Comparison of ENCODE assay signal across 15 cellular contexts in genomic region chr6:1145756-1146218, GRCh38.
DNase-seq lines count a peak whose midpoint lies in the region; ATAC-seq, FAIRE-seq and TF ChIP-seq lines count a peak whose summit lies in the region.
"Had no signal": no experiment of that assay in that cellular context is flagged by ENCODE, and none has a peak within 500 bp of the region (broad histone marks: within the 10 kb centered on the region; RNA-seq: fewer than 3 reads in every experiment).

No MANE protein-coding gene starts in this region.

- H3K4me2 ChIP-seq in astrocyte (ENCODE audit: low read length), result peak overlapping the region; percentile 36
- H3K4me2 ChIP-seq: BLaER1 treated with 17β-estradiol and CSF1 and Interleukin-3, amounts not matched to agents 10 nM and 100 nM had no signal

- H3K4me3 ChIP-seq in astrocyte (ENCODE audit: insufficient read depth, low read depth, low read length), result no peak overlapping the region
- no peak overlapping the region for H3K4me3 ChIP-seq in suprapubic skin
- H3K4me3 ChIP-seq: BLaER1 treated with 17β-estradiol and CSF1 and Interleukin-3, amounts not matched to agents 10 nM and 100 nM; HAP-1 had no signal

- H3K9me3 Mint-ChIP-seq in astrocyte (ENCODE audit: unreplicated experiment), result peaks cover 1% of the 10 kb centered on the region
- no peaks in the 10 kb centered on the region for H3K9me3 Mint-ChIP-seq in osteocyte (ENCODE audit: unreplicated experiment)
- no peaks in the 10 kb centered on the region for H3K9me3 Mint-ChIP-seq in activated T-helper 17 cell treated with anti-CD3 and anti-CD28 coated beads, Interleukin-2, amount 50 U/mL, for 72 hours

- DNase-seq in HEK293T (ENCODE audit: extremely low spot score), result peak; percentile 22
- no peak for DNase-seq in astrocyte (ENCODE audit: low read depth)
- peak; percentile 66 for DNase-seq in islet precursor cell
- peak; percentile 78 for DNase-seq in osteocyte (ENCODE audit: extremely low spot score, unreplicated experiment)
- DNase-seq in left lobe of liver (ENCODE audit: low spot score), result no peak
- no peak for DNase-seq in suprapubic skin (ENCODE audit: low spot score in 2 of 2)
- DNase-seq in stimulated activated CD4-positive, alpha-beta T cell treated with anti-CD3 and anti-CD28 coated beads, Interleukin-15, amount 100 ng/mL, for 24 hours, result no peak
- DNase-seq: ACHN; CD4-positive, CD25-positive, alpha-beta regulatory T cell; DMS53; GF-D8 had no signal

- H3K79me2 ChIP-seq in astrocyte (ENCODE audit: insufficient read depth, low read length), result no peaks in the 10 kb centered on the region

- no peak overlapping the region for H3K4me3 Mint-ChIP-seq in astrocyte (ENCODE audit: unreplicated experiment)
- no peak overlapping the region for H3K4me3 Mint-ChIP-seq in osteocyte (ENCODE audit: unreplicated experiment)
- no peak overlapping the region for H3K4me3 Mint-ChIP-seq in activated T-helper 17 cell treated with anti-CD3 and anti-CD28 coated beads, Interleukin-2, amount 50 U/mL, for 72 hours
- H3K4me3 Mint-ChIP-seq: CD4-positive, CD25-positive, alpha-beta regulatory T cell had no signal

- TF ChIP-seq CTCF in astrocyte (IDR thresholded peaks at IDR 0.05; ENCODE audit: insufficient read depth, low read depth, low read length) (no peak), osteocyte (IDR thresholded peaks at IDR 0.05) (no peak), suprapubic skin (IDR thresholded peaks at IDR 0.05) (no peak)

- no peak for FAIRE-seq in astrocyte (lab: Jason Lieb, UNC)
- FAIRE-seq: H1 had no signal

- CTCF ChIA-PET in HEK293T (lab: Yijun Ruan, JAX), result no interaction called here

- H3K36me3 Mint-ChIP-seq in astrocyte (ENCODE audit: low read depth, unreplicated experiment), result no peaks in the 10 kb centered on the region
- no peaks in the 10 kb centered on the region for H3K36me3 Mint-ChIP-seq in osteocyte (ENCODE audit: unreplicated experiment)
- H3K36me3 Mint-ChIP-seq in activated T-helper 17 cell treated with anti-CD3 and anti-CD28 coated beads, Interleukin-2, amount 50 U/mL, for 72 hours (ENCODE audit: low read depth), result no peaks in the 10 kb centered on the region
- H3K36me3 Mint-ChIP-seq: CD4-positive, CD25-positive, alpha-beta regulatory T cell had no signal

- H3K4me1 ChIP-seq in astrocyte (ENCODE audit: insufficient read depth, low read length) (peaks cover 17% of the 10 kb centered on the region), suprapubic skin (peaks cover 7% of the 10 kb centered on the region)
- H3K4me1 ChIP-seq: HAP-1 had no signal

- H3K4me1 Mint-ChIP-seq in astrocyte (ENCODE audit: low read depth, unreplicated experiment), result no peaks in the 10 kb centered on the region
- peaks cover 1% of the 10 kb centered on the region for H3K4me1 Mint-ChIP-seq in osteocyte (ENCODE audit: unreplicated experiment)
- peaks cover 5% of the 10 kb centered on the region for H3K4me1 Mint-ChIP-seq in activated T-helper 17 cell treated with anti-CD3 and anti-CD28 coated beads, Interleukin-2, amount 50 U/mL, for 72 hours

- no peaks in the 10 kb centered on the region for H4K20me1 ChIP-seq in astrocyte (ENCODE audit: insufficient read depth, low read length)
- H4K20me1 ChIP-seq: BLaER1 treated with 17β-estradiol and CSF1 and Interleukin-3, amounts not matched to agents 10 nM and 100 nM had no signal

- no peak for TF ChIP-seq POLR2A in suprapubic skin (IDR thresholded peaks at IDR 0.05)

- H3K9ac ChIP-seq in astrocyte (ENCODE audit: low read length), result peak overlapping the region; percentile 46
- H3K9ac ChIP-seq: BLaER1 treated with 17β-estradiol and CSF1 and Interleukin-3, amounts not matched to agents 10 nM and 100 nM had no signal

- H3K27ac ChIP-seq in astrocyte (ENCODE audit: low read depth, low read length), result peak overlapping the region; percentile 47
- no peak overlapping the region for H3K27ac ChIP-seq in suprapubic skin
- H3K27ac ChIP-seq: BLaER1 treated with 17β-estradiol and CSF1 and Interleukin-3, amounts not matched to agents 10 nM and 100 nM had no signal

- POLR2A ChIA-PET in HEK293T (lab: Yijun Ruan, JAX), result no interaction called here

- no peak for TF ChIP-seq EP300 in suprapubic skin (IDR thresholded peaks at IDR 0.05)

- WGBS in suprapubic skin, result 51% methylated on average over 6 of the region's 9 CpGs

- H2AFZ ChIP-seq in astrocyte (ENCODE audit: low read depth, low read length), result no peak overlapping the region

- no peak overlapping the region for H3K27ac Mint-ChIP-seq in astrocyte (ENCODE audit: unreplicated experiment)
- no peak overlapping the region for H3K27ac Mint-ChIP-seq in osteocyte (ENCODE audit: unreplicated experiment)
- no peak overlapping the region for H3K27ac Mint-ChIP-seq in activated T-helper 17 cell treated with anti-CD3 and anti-CD28 coated beads, Interleukin-2, amount 50 U/mL, for 72 hours

- peaks cover 6% of the 10 kb centered on the region for H3K27me3 ChIP-seq in astrocyte (ENCODE audit: insufficient read depth, low read length)
- no peaks in the 10 kb centered on the region for H3K27me3 ChIP-seq in suprapubic skin
- H3K27me3 ChIP-seq: BLaER1 treated with 17β-estradiol and CSF1 and Interleukin-3, amounts not matched to agents 10 nM and 100 nM had no signal

- H3K27me3 Mint-ChIP-seq in astrocyte (ENCODE audit: low read depth, unreplicated experiment) (peaks cover 30% of the 10 kb centered on the region), osteocyte (ENCODE audit: unreplicated experiment) (peaks cover 16% of the 10 kb centered on the region)
- peaks cover 31% of the 10 kb centered on the region for H3K27me3 Mint-ChIP-seq in activated T-helper 17 cell treated with anti-CD3 and anti-CD28 coated beads, Interleukin-2, amount 50 U/mL, for 72 hours

- ATAC-seq in left lobe of liver, result no peak
- ATAC-seq in activated T-helper 17 cell treated with anti-CD3 and anti-CD28 coated beads, Interleukin-2, amount 50 U/mL, for 72 hours (replicated peaks), result no peak

- H3K36me3 ChIP-seq in astrocyte (ENCODE audit: insufficient read depth, low read length), result no peaks in the 10 kb centered on the region
- H3K36me3 ChIP-seq in suprapubic skin, result no peaks in the 10 kb centered on the region
- H3K36me3 ChIP-seq: BLaER1 treated with 17β-estradiol and CSF1 and Interleukin-3, amounts not matched to agents 10 nM and 100 nM; HAP-1 had no signal

- H3K9me3 ChIP-seq in astrocyte (ENCODE audit: insufficient read depth, low read depth, low read length) (no peaks in the 10 kb centered on the region), suprapubic skin (no peaks in the 10 kb centered on the region)
- H3K9me3 ChIP-seq: BLaER1 treated with 17β-estradiol and CSF1 and Interleukin-3, amounts not matched to agents 10 nM and 100 nM; HAP-1 had no signal

TF ChIP-seq in HEK293T, 16 proteins besides CTCF, POLR2A, EP300 and RAD21:
- TF ChIP-seq PKNOX1 (IDR thresholded peaks at IDR 0.05) (no peak), FOXK2 (IDR thresholded peaks at IDR 0.05) (no peak), NFRKB (IDR thresholded peaks at IDR 0.05) (no peak), CTBP1 (IDR thresholded peaks at IDR 0.05; ENCODE audit: borderline replicate concordance) (no peak), ZNF384 (IDR thresholded peaks at IDR 0.05) (no peak), ARNT (IDR thresholded peaks at IDR 0.05) (no peak), BHLHE40 (IDR thresholded peaks at IDR 0.05; ENCODE audit: borderline replicate concordance) (no peak), ELF4 (IDR thresholded peaks at IDR 0.05) (no peak), LEF1 (IDR thresholded peaks at IDR 0.05; ENCODE audit: borderline replicate concordance) (no peak), SUZ12 (IDR thresholded peaks at IDR 0.05) (no peak), L3MBTL2 (conservative IDR thresholded peaks at IDR 0.05) (no peak), HDGF (IDR thresholded peaks at IDR 0.05; ENCODE audit: borderline replicate concordance) (no peak), FOXM1 (IDR thresholded peaks at IDR 0.05; ENCODE audit: borderline replicate concordance) (no peak), TARDBP (IDR thresholded peaks at IDR 0.05) (no peak), SP1 (IDR thresholded peaks at IDR 0.05) (no peak), FOXA1 (IDR thresholded peaks at IDR 0.05) (no peak)

Comparison
In these comparisons a context has a peak if more than half of its experiments do, and no peak if none do; other contexts are left out.
1. DNase-seq: peak in HEK293T (single experiment), islet precursor cell (single experiment) and osteocyte (single experiment); none in astrocyte (single experiment), left lobe of liver (single experiment), suprapubic skin (0 of 2) and stimulated activated CD4-positive, alpha-beta T cell treated with anti-CD3 and anti-CD28 coated beads, Interleukin-15, amount 100 ng/mL, for 24 hours (single experiment).